ENCODE assay signal across 24 cellular contexts in genomic region chr5:109045710-109046109, GRCh38.
"Had no signal": no experiment of that assay in that cellular context is flagged by ENCODE, and none has a peak within 500 bp of the region (broad histone marks: within the 10 kb centered on the region; RNA-seq: fewer than 3 reads in every experiment).

No MANE protein-coding gene starts in this region.

- H3K36me3 ChIP-seq: brain microvascular endothelial cell, colonic mucosa, neural progenitor cell had no signal

- ATAC-seq: activated T-cell treated with anti-CD3 and anti-CD28 coated beads, Interleukin-2, amount 50 U/mL, for 72 hours; effector memory CD8-positive, alpha-beta T cell; left lobe of liver; naive thymus-derived CD8-positive, alpha-beta T cell; T-helper 17 cell had no signal

- H3K27ac ChIP-seq: brain microvascular endothelial cell, colonic mucosa, dorsolateral prefrontal cortex, esophagus muscularis mucosa, neural progenitor cell, spleen, tibial nerve had no signal

- H3K4me3 ChIP-seq: colonic mucosa, dorsolateral prefrontal cortex, esophagus muscularis mucosa, lung, neural progenitor cell, spleen, tibial nerve had no signal

- H3K9ac ChIP-seq: neural progenitor cell had no signal

- H3K27me3 ChIP-seq: brain microvascular endothelial cell, colonic mucosa, dorsolateral prefrontal cortex, esophagus muscularis mucosa, neural progenitor cell, spleen, tibial nerve had no signal

- DNase-seq: activated CD4-positive, alpha-beta T cell treated with anti-CD3 and anti-CD28 coated beads for 4 hours; activated CD4-positive, alpha-beta T cell treated with anti-CD3 and anti-CD28 coated beads, Interleukin-2, amount 50 U/mL, for 48 hours; activated CD4-positive, CD25-positive, alpha-beta regulatory T cell; activated effector memory CD4-positive, alpha-beta T cell treated with Interleukin-2 at 50 U/mL for 16 hours; activated naive CD4-positive, alpha-beta T cell treated with anti-CD3 and anti-CD28 coated beads, Interleukin-2, amount 10 ng/mL, durations not matched to agents 7 days and 5 days; activated T-cell treated with anti-CD3 and anti-CD28 coated beads, Interleukin-2, amount 50 U/mL, for 72 hours; anterior cingulate cortex; brain microvascular endothelial cell; colonic mucosa; dorsolateral prefrontal cortex; effector memory CD8-positive, alpha-beta T cell; foreskin fibroblast; naive thymus-derived CD8-positive, alpha-beta T cell; retina; spleen; stimulated activated CD4-positive, alpha-beta T cell treated with anti-CD3 and anti-CD28 coated beads, Interleukin-4, amount 100 ng/mL, for 1 hour; stimulated activated naive CD4-positive, alpha-beta T cell treated with Interleukin-2 at 50 U/mL for 16 hours; SW 1271; T-helper 17 cell had no signal

- H3K9me3 ChIP-seq: colonic mucosa, esophagus muscularis mucosa, spleen, tibial nerve had no signal

- H3K4me1 ChIP-seq: colonic mucosa, esophagus muscularis mucosa, spleen had no signal
